Comparison of ENCODE assay signal across 1 cellular context in genomic region chr6:71965404-71965803, GRCh38.
TF ChIP-seq lines count a peak whose summit lies in the region.

No MANE protein-coding gene starts in this region.

TF ChIP-seq in WTC11, 78 proteins besides CTCF, POLR2A, EP300 and RAD21 (continued from another document):
- TF ChIP-seq ATF3 (CRISPR knock-in tag; conservative IDR thresholded peaks at IDR 0.05), result no peak
